Comparison of ENCODE assay signal across 1 cellular context in genomic region chr17:72110953-72111339, GRCh38.
TF ChIP-seq lines count a peak whose summit lies in the region.

No MANE protein-coding gene starts in this region.

TF ChIP-seq in HEK293, 187 proteins besides CTCF, POLR2A, EP300 and RAD21 (continued from another document):
- TF ChIP-seq, protein P1, sequence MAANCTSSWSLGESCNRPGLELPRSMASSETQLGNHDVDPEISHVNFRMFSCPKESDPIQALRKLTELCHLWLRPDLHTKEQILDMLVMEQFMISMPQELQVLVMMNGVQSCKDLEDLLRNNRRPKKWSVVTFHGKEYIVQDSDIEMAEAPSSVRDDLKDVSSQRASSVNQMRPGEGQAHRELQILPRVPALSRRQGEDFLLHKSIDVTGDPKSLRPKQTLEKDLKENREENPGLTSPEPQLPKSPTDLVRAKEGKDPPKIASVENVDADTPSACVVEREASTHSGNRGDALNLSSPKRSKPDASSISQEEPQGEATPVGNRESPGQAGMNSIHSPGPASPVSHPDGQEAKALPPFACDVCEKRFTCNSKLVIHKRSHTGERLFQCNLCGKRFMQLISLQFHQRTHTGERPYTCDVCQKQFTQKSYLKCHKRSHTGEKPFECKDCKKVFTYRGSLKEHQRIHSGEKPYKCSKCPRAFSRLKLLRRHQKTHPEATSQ (tag by site-specific recombination; IDR thresholded peaks at IDR 0.05), result no peak
